35 cellular contexts compared by ENCODE assay signal in the genomic region with DNA sequence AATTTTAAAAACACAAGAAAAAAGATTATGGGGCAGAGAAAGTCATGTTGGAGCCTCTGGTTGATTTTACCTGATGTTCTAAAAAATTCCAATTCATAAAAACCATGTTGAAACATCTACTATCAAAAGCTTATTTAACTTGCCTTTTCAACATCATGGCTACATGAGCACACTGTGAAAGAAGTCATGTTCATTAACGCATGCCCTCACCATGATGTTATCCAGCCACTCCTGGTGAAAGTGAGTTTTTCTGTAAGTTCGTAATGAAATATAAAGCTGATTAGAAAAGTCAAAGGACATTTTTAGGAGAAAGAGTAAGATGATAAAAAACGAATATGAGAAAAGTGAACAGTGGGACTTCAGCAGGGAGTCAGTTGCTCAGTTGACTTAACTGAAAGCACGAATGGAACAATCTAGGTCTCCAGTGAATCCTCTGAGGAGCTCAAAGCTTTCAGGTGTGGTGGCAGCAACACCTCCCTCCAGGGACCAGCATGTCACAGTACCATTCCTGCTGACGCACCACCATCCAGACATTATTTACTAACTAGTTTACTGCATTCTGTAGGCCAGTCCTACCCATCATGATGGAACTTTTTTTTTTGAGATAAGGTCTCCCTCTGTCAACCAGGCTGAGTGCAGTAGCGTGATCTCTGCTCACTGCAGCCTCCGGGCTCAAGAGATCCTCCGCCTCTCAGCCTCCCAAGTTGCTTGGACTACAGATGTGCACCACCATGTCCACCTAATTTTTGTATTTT.
DNase-seq lines count a peak whose midpoint lies in the region; ATAC-seq and TF ChIP-seq lines count a peak whose summit lies in the region.
"Had no signal": no experiment of that assay in that cellular context is flagged by ENCODE, and none has a peak within 500 bp of the region (broad histone marks: within the 10 kb centered on the region; RNA-seq: fewer than 3 reads in every experiment).

No MANE protein-coding gene starts in this region.

- no peaks in the 10 kb centered on the region for H4K20me1 ChIP-seq in osteoblast (ENCODE audit: insufficient read depth, low read length)
- H4K20me1 ChIP-seq: BLaER1; BLaER1 treated with 17β-estradiol and CSF1 and Interleukin-3, amounts not matched to agents 10 nM and 100 nM had no signal

- H3K4me1 Mint-ChIP-seq in chondrocyte (ENCODE audit: low read depth) = peaks cover 10% of the 10 kb centered on the region
- H3K4me1 Mint-ChIP-seq: B cell; CD14-positive monocyte; CD4-positive, alpha-beta memory T cell; CD4-positive, CD25-positive, alpha-beta regulatory T cell; CD8-positive, alpha-beta memory T cell had no signal

- H3K79me1 ChIP-seq in neuronal stem cell (ENCODE audit: low read depth, low read length) (no peaks in the 10 kb centered on the region), trophoblast cell (ENCODE audit: low read length) (peaks cover 2% of the 10 kb centered on the region)

- H3K4ac ChIP-seq in neuronal stem cell (ENCODE audit: low read length) (no peak overlapping the region), trophoblast cell (ENCODE audit: low read depth, low read length) (no peak overlapping the region)

- H2BK120ac ChIP-seq in neuronal stem cell (ENCODE audit: low read depth, low read length) = no peak overlapping the region
- H2BK120ac ChIP-seq in trophoblast cell (ENCODE audit: insufficient read depth, low read length, poor library complexity) = no peak overlapping the region

- H2AFZ ChIP-seq in neuronal stem cell (ENCODE audit: low read length) = no peak overlapping the region
- H2AFZ ChIP-seq in osteoblast (ENCODE audit: low read length) = no peak overlapping the region
- H2AFZ ChIP-seq in trophoblast cell (ENCODE audit: insufficient read depth, low read length, poor library complexity) = no peak overlapping the region

- intact Hi-C loops in left cardiac atrium (cut with DNase I) = no loop called here

- peaks cover 23% of the 10 kb centered on the region for H3K36me3 Mint-ChIP-seq in chondrocyte (ENCODE audit: low read depth)
- H3K36me3 Mint-ChIP-seq: CD14-positive monocyte; CD4-positive, alpha-beta memory T cell; CD4-positive, CD25-positive, alpha-beta regulatory T cell; CD8-positive, alpha-beta memory T cell; CD8-positive, alpha-beta T cell had no signal

- H3K36me3 ChIP-seq in cardiac muscle cell (peaks cover 46% of the 10 kb centered on the region), neuronal stem cell (replicated peaks in 1 of 2; ENCODE audit: control insufficient read depth in 2 of 2, insufficient read depth in 2 of 2, low read length in 2 of 2) (peaks cover 10 to 12% of the 10 kb centered on the region in 2 donors), osteoblast (ENCODE audit: insufficient read depth, low read length) (peaks cover 4% of the 10 kb centered on the region), trophoblast cell (ENCODE audit: control insufficient read depth in 1 of 2, insufficient read depth in 2 of 2, low read length in 2 of 2) (no peaks in the 10 kb centered on the region)
- H3K36me3 ChIP-seq: BLaER1; BLaER1 treated with 17β-estradiol and CSF1 and Interleukin-3, amounts not matched to agents 10 nM and 100 nM had no signal

- 100% methylated on average over 1 of the region's 8 CpGs for WGBS in neuronal stem cell (ENCODE audit: extremely low coverage in 2 of 2, insufficient read length in 2 of 2, insufficient replicate concordance in 1 of 2), 2 donors
- WGBS in trophoblast cell (ENCODE audit: extremely low coverage, insufficient coverage, insufficient read length) = 100% methylated on average over 1 of the region's 8 CpGs

- no peak overlapping the region for H4K91ac ChIP-seq in neuronal stem cell (ENCODE audit: low read depth, low read length, poor library complexity)
- H4K91ac ChIP-seq in trophoblast cell (ENCODE audit: low read depth, low read length) = no peak overlapping the region

- H3K18ac ChIP-seq in neuronal stem cell (ENCODE audit: low read length) (no peak overlapping the region), trophoblast cell (ENCODE audit: low read length) (no peak overlapping the region)

- ATAC-seq in left cardiac atrium = no peak
- no peak for ATAC-seq in GM18861 (IDR thresholded peaks at IDR 0.05; ENCODE audit: unreplicated experiment)
- ATAC-seq: A549; CD8-positive, alpha-beta T cell had no signal

- no peak overlapping the region for H3K23ac ChIP-seq in neuronal stem cell (ENCODE audit: low read depth, low read length, poor library complexity)
- H3K23ac ChIP-seq in trophoblast cell (ENCODE audit: low read length) = no peak overlapping the region

- H4K12ac ChIP-seq in trophoblast cell (ENCODE audit: low read depth, low read length) = no peak overlapping the region

- H3K4me3 Mint-ChIP-seq in chondrocyte (ENCODE audit: unreplicated experiment) = no peak overlapping the region
- H3K4me3 Mint-ChIP-seq: B cell; CD14-positive monocyte; CD4-positive, alpha-beta memory T cell; CD4-positive, alpha-beta T cell; CD4-positive, CD25-positive, alpha-beta regulatory T cell; CD8-positive, alpha-beta memory T cell; CD8-positive, alpha-beta T cell had no signal

- peaks cover 36% of the 10 kb centered on the region for H3K4me1 ChIP-seq in cardiac muscle cell (ENCODE audit: low read depth)
- H3K4me1 ChIP-seq in neuronal stem cell (ENCODE audit: control insufficient read depth in 2 of 2, insufficient read depth in 1 of 2, low read depth in 1 of 2, low read length in 2 of 2) = peaks cover 0 to 2% of the 10 kb centered on the region in 2 donors
- no peaks in the 10 kb centered on the region for H3K4me1 ChIP-seq in osteoblast (ENCODE audit: insufficient read depth, low read length)
- peaks cover 2 to 8% of the 10 kb centered on the region in 2 experiments for H3K4me1 ChIP-seq in trophoblast cell (ENCODE audit: control insufficient read depth in 1 of 2, insufficient read depth in 2 of 2, low read length in 2 of 2)
- H3K4me1 ChIP-seq: A549; BLaER1; BLaER1 treated with 17β-estradiol and CSF1 and Interleukin-3, amounts not matched to agents 10 nM and 100 nM had no signal

- H3K9ac ChIP-seq in neuronal stem cell (ENCODE audit: low read depth, low read length, poor library complexity) (no peak overlapping the region), trophoblast cell (ENCODE audit: low read length) (no peak overlapping the region)
- H3K9ac ChIP-seq: BLaER1; BLaER1 treated with 17β-estradiol and CSF1 and Interleukin-3, amounts not matched to agents 10 nM and 100 nM had no signal

- DNase-seq in cardiac muscle cell (ENCODE audit: low read depth in 1 of 2, low spot score in 1 of 2) (no peak), left cardiac atrium (no peak), neuronal stem cell (ENCODE audit: low spot score) (no peak), osteoblast (ENCODE audit: insufficient read length, low spot score, missing footprints) (peak; percentile 63), trophoblast cell (peak; percentile 92 to 94), iPS-NIHi7 (ENCODE audit: extremely low spot score) (no peak), chondrocyte (ENCODE audit: low spot score) (no peak)
- DNase-seq: 8988T; ACHN; AML-193; C1 segment of cervical spinal cord; Caco-2; Calu3; CD4-positive, alpha-beta memory T cell; CD4-positive, alpha-beta T cell; CD4-positive, CD25-positive, alpha-beta regulatory T cell; CD8-positive, alpha-beta memory T cell; CD8-positive, alpha-beta T cell; COR-L47; DMS 273 treated with DMSO at 0.1 percent for 48 hours; DMS153; DMS53; DMS79; DMS79 treated with DMSO at 0.1 percent for 48 hours; DND-41; EL had no signal

- no peak overlapping the region for H3K4me2 ChIP-seq in neuronal stem cell (ENCODE audit: insufficient read depth, low read length, poor library complexity, severe bottlenecking)
- H3K4me2 ChIP-seq in osteoblast (ENCODE audit: insufficient read depth, low read length) = no peak overlapping the region
- no peak overlapping the region for H3K4me2 ChIP-seq in trophoblast cell (ENCODE audit: low read length)
- H3K4me2 ChIP-seq: A549; BLaER1; BLaER1 treated with 17β-estradiol and CSF1 and Interleukin-3, amounts not matched to agents 10 nM and 100 nM had no signal

- no peak overlapping the region for H3K27ac Mint-ChIP-seq in chondrocyte (ENCODE audit: unreplicated experiment)
- H3K27ac Mint-ChIP-seq: B cell; CD14-positive monocyte; CD4-positive, alpha-beta memory T cell; CD4-positive, alpha-beta T cell; CD4-positive, CD25-positive, alpha-beta regulatory T cell; CD8-positive, alpha-beta memory T cell; CD8-positive, alpha-beta T cell had no signal

- no peaks in the 10 kb centered on the region for H3K79me2 ChIP-seq in osteoblast (ENCODE audit: insufficient read depth, low read length)
- no peaks in the 10 kb centered on the region for H3K79me2 ChIP-seq in trophoblast cell (ENCODE audit: control insufficient read depth, insufficient read depth, low read length, poor library complexity)

- no peaks in the 10 kb centered on the region for H3K9me3 Mint-ChIP-seq in chondrocyte (ENCODE audit: low read depth)
- H3K9me3 Mint-ChIP-seq: CD8-positive, alpha-beta T cell had no signal

- H3K27ac ChIP-seq in cardiac muscle cell (peak overlapping the region; percentile 3), neuronal stem cell (replicated peaks; ENCODE audit: low read length) (no peak overlapping the region), osteoblast (ENCODE audit: low read depth, low read length) (no peak overlapping the region), trophoblast cell (ENCODE audit: low read depth, low read length) (no peak overlapping the region)
- H3K27ac ChIP-seq: 22Rv1; A549; BLaER1; BLaER1 treated with 17β-estradiol and CSF1 and Interleukin-3, amounts not matched to agents 10 nM and 100 nM; C4-2B had no signal

- no peak overlapping the region for H3K4me3 ChIP-seq in cardiac muscle cell
- H3K4me3 ChIP-seq in neuronal stem cell (ENCODE audit: low read length in 2 of 2) = no peak overlapping the region
- no peak overlapping the region for H3K4me3 ChIP-seq in osteoblast (ENCODE audit: insufficient read depth, low read length)
- no peak overlapping the region for H3K4me3 ChIP-seq in trophoblast cell (ENCODE audit: low read depth, low read length)
- H3K4me3 ChIP-seq: A549; BLaER1; BLaER1 treated with 17β-estradiol and CSF1 and Interleukin-3, amounts not matched to agents 10 nM and 100 nM had no signal

- TF ChIP-seq CTCF in cardiac muscle cell (IDR thresholded peaks at IDR 0.05; ENCODE audit: low read depth, low read length) = no peak
- no peak for TF ChIP-seq CTCF in osteoblast (IDR thresholded peaks at IDR 0.05; ENCODE audit: extremely low read depth, low read depth, low read length)
- no peak for TF ChIP-seq CTCF in chondrocyte (IDR thresholded peaks at IDR 0.05)

- H2BK5ac ChIP-seq in neuronal stem cell (ENCODE audit: low read length) (peak overlapping the region; percentile 24), trophoblast cell (ENCODE audit: low read depth, low read length, poor library complexity) (no peak overlapping the region)

- H3K9me3 ChIP-seq in cardiac muscle cell (ENCODE audit: low read depth) (no peaks in the 10 kb centered on the region), neuronal stem cell (replicated peaks in 1 of 2; ENCODE audit: control insufficient read depth in 2 of 2, insufficient read depth in 1 of 2, low read depth in 1 of 2, low read length in 2 of 2) (peaks cover 0 to 6% of the 10 kb centered on the region in 2 donors), osteoblast (ENCODE audit: low read depth, low read length) (no peaks in the 10 kb centered on the region), trophoblast cell (ENCODE audit: insufficient read depth, low read depth, low read length) (no peaks in the 10 kb centered on the region)
- H3K9me3 ChIP-seq: A549; BLaER1; BLaER1 treated with 17β-estradiol and CSF1 and Interleukin-3, amounts not matched to agents 10 nM and 100 nM; Caco-2 had no signal

- H2BK12ac ChIP-seq in neuronal stem cell (ENCODE audit: low read length) = no peak overlapping the region
- H2BK12ac ChIP-seq in trophoblast cell (ENCODE audit: low read length) = no peak overlapping the region

- H4K8ac ChIP-seq in neuronal stem cell (ENCODE audit: low read depth, low read length) = no peak overlapping the region
- no peak overlapping the region for H4K8ac ChIP-seq in trophoblast cell (ENCODE audit: low read depth, low read length)

- no peak overlapping the region for H2BK15ac ChIP-seq in neuronal stem cell (ENCODE audit: low read length)

- no peaks in the 10 kb centered on the region for H3K27me3 ChIP-seq in cardiac muscle cell
- H3K27me3 ChIP-seq in neuronal stem cell (ENCODE audit: control insufficient read depth in 3 of 3, insufficient read depth in 3 of 3, low read depth in 1 of 3, low read length in 3 of 3) = no peaks in the 10 kb centered on the region
- H3K27me3 ChIP-seq in osteoblast (ENCODE audit: insufficient read depth, low read length) = no peaks in the 10 kb centered on the region
- no peaks in the 10 kb centered on the region for H3K27me3 ChIP-seq in trophoblast cell (ENCODE audit: insufficient read depth, low read length)
- H3K27me3 ChIP-seq: BE2C; BLaER1; BLaER1 treated with 17β-estradiol and CSF1 and Interleukin-3, amounts not matched to agents 10 nM and 100 nM had no signal

- H2AK5ac ChIP-seq in neuronal stem cell (ENCODE audit: low read depth, low read length) = no peak overlapping the region
- H2AK5ac ChIP-seq in trophoblast cell (ENCODE audit: low read length) = no peak overlapping the region

- no peaks in the 10 kb centered on the region for H3K27me3 Mint-ChIP-seq in chondrocyte (ENCODE audit: low read depth)
- H3K27me3 Mint-ChIP-seq: B cell; CD4-positive, alpha-beta memory T cell; CD4-positive, alpha-beta T cell; CD4-positive, CD25-positive, alpha-beta regulatory T cell; CD8-positive, alpha-beta memory T cell had no signal

- no peak overlapping the region for H3K14ac ChIP-seq in neuronal stem cell (ENCODE audit: low read length)
- H3K14ac ChIP-seq in trophoblast cell (ENCODE audit: low read length) = no peak overlapping the region

Comparison
In these comparisons a context has a peak if more than half of its experiments do, and no peak if none do; other contexts are left out.
1. DNase-seq: peak in osteoblast (single experiment) and trophoblast cell (2 of 2); none in cardiac muscle cell (0 of 2), left cardiac atrium (single experiment), neuronal stem cell (single experiment), iPS-NIHi7 (single experiment) and chondrocyte (single experiment).